35 cellular contexts compared by ENCODE assay signal in the genomic region with DNA sequence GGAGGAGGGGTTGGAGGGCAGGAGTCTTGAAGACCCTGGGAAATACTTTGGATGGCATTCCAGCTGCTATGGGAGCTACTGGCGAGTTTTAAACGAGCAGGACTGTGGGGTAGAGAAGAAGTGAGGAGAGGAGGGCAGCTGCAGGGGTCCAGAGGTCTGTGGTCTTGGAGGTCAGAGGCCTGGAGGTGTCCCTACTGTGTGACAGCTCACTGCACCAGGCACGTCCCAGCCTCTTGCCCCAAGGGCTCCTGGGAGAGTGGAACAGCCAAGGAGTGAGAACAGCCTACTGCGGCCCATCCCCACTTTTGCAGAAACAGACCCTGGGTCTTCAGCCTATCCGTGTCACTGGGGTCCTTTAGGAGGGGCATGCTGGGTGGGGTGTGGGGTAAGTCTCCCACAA.
"Had no signal": no experiment of that assay in that cellular context is flagged by ENCODE, and none has a peak within 500 bp of the region (broad histone marks: within the 10 kb centered on the region; RNA-seq: fewer than 3 reads in every experiment).

No MANE protein-coding gene starts in this region.

- DNase-seq: activated CD4-positive, alpha-beta T cell treated with anti-CD3 and anti-CD28 coated beads for 48 hours; activated CD4-positive, alpha-beta T cell treated with anti-CD3 and anti-CD28 coated beads, Interleukin-2, amount 50 U/mL, for 4 hours; activated CD4-positive, CD25-positive, alpha-beta regulatory T cell treated with anti-CD3 and anti-CD28 coated beads, Interleukin-2, amount 50 U/mL, for 72 hours; activated CD8-positive, alpha-beta T cell treated with anti-CD3 and anti-CD28 coated beads for 36 hours; activated effector memory CD4-positive, alpha-beta T cell treated with anti-CD3 and anti-CD28 coated beads, Interleukin-2, amount 50 U/mL, for 16 hours; activated naive CD4-positive, alpha-beta T cell; activated naive CD4-positive, alpha-beta T cell treated with anti-CD3 and anti-CD28 coated beads, Interleukin-2, amount 50 U/mL, for 16 hours; activated naive CD8-positive, alpha-beta T cell treated with anti-CD3 and anti-CD28 coated beads, Interleukin-2, amount 10 ng/mL, durations not matched to agents 7 days and 5 days; activated T-cell treated with anti-CD3 and anti-CD28 coated beads, Interleukin-2, amount 50 U/mL, for 1 hour; activated T-cell treated with anti-CD3 and anti-CD28 coated beads, Interleukin-2, amount 50 U/mL, for 72 hours; amygdala; MM.1S; MV-4-11; NCI-H1092; NCI-H1436 treated with DMSO at 0.1 percent for 48 hours; NCI-H1694 treated with DMSO at 0.1 percent for 48 hours; NCI-H2029; NCI-H345; NCI-H524 treated with DMSO at 0.1 percent for 48 hours; NCI-H748 treated with DMSO at 0.1 percent for 48 hours; NK-92 treated with Interleukin-12 subunit alpha and Interleukin-12 subunit beta, amount 100 ng/mL, for 24 hours; PC-3; Peyer's patch; RPMI8226; SHP77 treated with DMSO at 0.1 percent for 48 hours; SK-N-SH had no signal

- H3K36me3 Mint-ChIP-seq: activated naive CD8-positive, alpha-beta T cell treated with anti-CD3 and anti-CD28 coated beads, Interleukin-2, amount 10 ng/mL, durations not matched to agents 7 days and 5 days; WTC11 had no signal

- H3K27ac ChIP-seq: ascending aorta, cardiac muscle cell, Peyer's patch, SJSA1 had no signal

- H3K27me3 Mint-ChIP-seq: activated CD8-positive, alpha-beta T cell treated with anti-CD3 and anti-CD28 coated beads for 36 hours; activated T-helper 17 cell treated with anti-CD3 and anti-CD28 coated beads, Interleukin-2, amount 50 U/mL, for 72 hours; central memory CD8-positive, alpha-beta T cell had no signal

- H3K4me2 ChIP-seq: SK-N-SH had no signal

- H3K9me3 ChIP-seq: ascending aorta, Peyer's patch, SJSA1, SK-N-SH had no signal

- H3K27ac Mint-ChIP-seq: activated CD8-positive, alpha-beta T cell treated with anti-CD3 and anti-CD28 coated beads for 36 hours; activated naive CD8-positive, alpha-beta T cell treated with anti-CD3 and anti-CD28 coated beads, Interleukin-2, amount 10 ng/mL, durations not matched to agents 7 days and 5 days; activated T-cell treated with anti-CD3 and anti-CD28 coated beads, Interleukin-2, amount 50 U/mL, for 72 hours; activated T-helper 17 cell treated with anti-CD3 and anti-CD28 coated beads, Interleukin-2, amount 50 U/mL, for 72 hours; T-helper 1 cell treated with Interleukin-12 subunit alpha and Interleukin-12 subunit beta and Interleukin-4 antibody, amounts not matched to agents 30 μg/mL and 1 μg/mL, for 36 hours; T-helper 2 cell treated with Interferon-gamma antibody and Interleukin-4, amounts not matched to agents 5 μg/mL and 100 μg/mL, for 36 hours; WTC11 had no signal

- H3K9me3 Mint-ChIP-seq: activated CD8-positive, alpha-beta T cell treated with anti-CD3 and anti-CD28 coated beads for 36 hours; activated naive CD8-positive, alpha-beta T cell treated with anti-CD3 and anti-CD28 coated beads, Interleukin-2, amount 10 ng/mL, durations not matched to agents 7 days and 5 days; activated T-cell treated with anti-CD3 and anti-CD28 coated beads, Interleukin-2, amount 50 U/mL, for 72 hours; activated T-helper 17 cell treated with anti-CD3 and anti-CD28 coated beads, Interleukin-2, amount 50 U/mL, for 72 hours; central memory CD8-positive, alpha-beta T cell; T-helper 1 cell treated with Interleukin-12 subunit alpha and Interleukin-12 subunit beta and Interleukin-4 antibody, amounts not matched to agents 30 μg/mL and 1 μg/mL, for 36 hours; T-helper 2 cell treated with Interferon-gamma antibody and Interleukin-4, amounts not matched to agents 5 μg/mL and 100 μg/mL, for 36 hours; WTC11 had no signal

- ATAC-seq: activated CD8-positive, alpha-beta T cell treated with anti-CD3 and anti-CD28 coated beads for 36 hours; activated T-cell treated with anti-CD3 and anti-CD28 coated beads, Interleukin-2, amount 50 U/mL, for 72 hours; activated T-helper 17 cell treated with anti-CD3 and anti-CD28 coated beads, Interleukin-2, amount 50 U/mL, for 72 hours; PC-3; WTC11 had no signal

- FAIRE-seq: TTC549 had no signal

- H3K36me3 ChIP-seq: ascending aorta, cardiac muscle cell, Peyer's patch, SJSA1 had no signal

- H3K27me3 ChIP-seq: ascending aorta, Peyer's patch had no signal

- H3K4me3 ChIP-seq: ascending aorta, cardiac muscle cell, Peyer's patch, SJSA1 had no signal

- H3K4me3 Mint-ChIP-seq: activated CD8-positive, alpha-beta T cell treated with anti-CD3 and anti-CD28 coated beads for 36 hours; activated naive CD8-positive, alpha-beta T cell treated with anti-CD3 and anti-CD28 coated beads, Interleukin-2, amount 10 ng/mL, durations not matched to agents 7 days and 5 days; activated T-cell treated with anti-CD3 and anti-CD28 coated beads, Interleukin-2, amount 50 U/mL, for 72 hours; activated T-helper 17 cell treated with anti-CD3 and anti-CD28 coated beads, Interleukin-2, amount 50 U/mL, for 72 hours; central memory CD8-positive, alpha-beta T cell; T-helper 1 cell treated with Interleukin-12 subunit alpha and Interleukin-12 subunit beta and Interleukin-4 antibody, amounts not matched to agents 30 μg/mL and 1 μg/mL, for 36 hours; T-helper 2 cell treated with Interferon-gamma antibody and Interleukin-4, amounts not matched to agents 5 μg/mL and 100 μg/mL, for 36 hours; WTC11 had no signal

- H3K9ac ChIP-seq: SK-N-SH had no signal
